In genomic region chr15:75625542-75626347, GRCh38 we compare ENCODE assay signal across 2 cellular contexts.
TF ChIP-seq lines count a peak whose summit lies in the region.

TSS of gene SNUPN (minus strand) at chr15:75625725. CDS start at chr15:75621051, 4,674 bp downstream.

TF ChIP-seq in A549, 52 proteins besides CTCF, POLR2A, EP300 and RAD21 (continued from another document):
- TF ChIP-seq PBX3 (IDR thresholded peaks at IDR 0.05) (no peak), HOXB13 (CRISPR knock-in tag; IDR thresholded peaks at IDR 0.05; ENCODE audit: low read depth) (peak; percentile 68; the same call in 1 of the 2 replicates), BHLHE40 (IDR thresholded peaks at IDR 0.05; ENCODE audit: low read depth, low read length) (peak; percentile 88), ESRRA (IDR thresholded peaks at IDR 0.05; ENCODE audit: borderline replicate concordance, low read length) (no peak), E2F6 (IDR thresholded peaks at IDR 0.05; ENCODE audit: borderline replicate concordance, low read depth) (peak; percentile 74), BCL3 (IDR thresholded peaks at IDR 0.05) (peak; percentile 89; the same call in 2 of the 3 replicates), EHF (CRISPR knock-in tag; IDR thresholded peaks at IDR 0.05) (peak; percentile 52; the same call in 1 of the 2 replicates), HOXB5 (CRISPR knock-in tag; IDR thresholded peaks at IDR 0.05) (no peak), PHF8 (IDR thresholded peaks at IDR 0.05; ENCODE audit: borderline replicate concordance, low read depth) (peak; percentile 65), USF2 (IDR thresholded peaks at IDR 0.05) (peak; percentile 15; the same call in 1 of the 2 replicates), HDAC2 (IDR thresholded peaks at IDR 0.05) (peak; percentile 13; the same call in 1 of the 2 replicates), POLR2AphosphoS2 (conservative IDR thresholded peaks at IDR 0.05; ENCODE audit: low read length) (no peak), FOSB (CRISPR knock-in tag; IDR thresholded peaks at IDR 0.05) (no peak), MYC (IDR thresholded peaks at IDR 0.05; ENCODE audit: borderline replicate concordance, low read length) (0 out of 2 replicates have a peak, but pooled peaks have one; percentile 40), RARB (CRISPR knock-in tag; IDR thresholded peaks at IDR 0.05) (no peak), NFE2L2 (conservative IDR thresholded peaks at IDR 0.05; ENCODE audit: low read length) (0 out of 2 replicates have a peak, but pooled peaks have one; percentile 33), MAZ (IDR thresholded peaks at IDR 0.05; ENCODE audit: borderline replicate concordance, low read depth, low read length) (peak; percentile 49; the same call in 1 of the 2 replicates), JUN (IDR thresholded peaks at IDR 0.05) (peak; percentile 78 to 87), ZFP36 (IDR thresholded peaks at IDR 0.05; ENCODE audit: borderline replicate concordance, partially characterized antibody) (no peak), MAX (IDR thresholded peaks at IDR 0.05) (peak; percentile 91)

TF ChIP-seq in WTC11, 78 proteins besides CTCF, POLR2A, EP300 and RAD21 (continued from another document and continues in another):
- TF ChIP-seq FOXP4 (CRISPR knock-in tag; IDR thresholded peaks at IDR 0.05) (peak; percentile 43; the same call in 1 of the 2 replicates), MAX (CRISPR knock-in tag; IDR thresholded peaks at IDR 0.05) (peak; percentile 59; the same call in 1 of the 2 replicates), AR (CRISPR knock-in tag; IDR thresholded peaks at IDR 0.05) (no peak), KAT7 (CRISPR knock-in tag; IDR thresholded peaks at IDR 0.05; ENCODE audit: borderline replicate concordance) (no peak), GTF2I (CRISPR knock-in tag; conservative IDR thresholded peaks at IDR 0.05) (no peak), ATF1 (CRISPR knock-in tag; IDR thresholded peaks at IDR 0.05) (no peak), NFYB (CRISPR knock-in tag; conservative IDR thresholded peaks at IDR 0.05; ENCODE audit: low read depth) (no peak), EMX1 (CRISPR knock-in tag; IDR thresholded peaks at IDR 0.05) (no peak), ETV6 (CRISPR knock-in tag; IDR thresholded peaks at IDR 0.05) (peak; percentile 100), ZNF138 (CRISPR knock-in tag; conservative IDR thresholded peaks at IDR 0.05) (no peak), FOXJ3 (CRISPR knock-in tag; IDR thresholded peaks at IDR 0.05; ENCODE audit: borderline replicate concordance) (no peak), IRF2 (CRISPR knock-in tag; IDR thresholded peaks at IDR 0.05; ENCODE audit: borderline replicate concordance, low read depth) (no peak), ZBTB21 (CRISPR knock-in tag; IDR thresholded peaks at IDR 0.05; ENCODE audit: borderline replicate concordance) (no peak), MXD4 (CRISPR knock-in tag; IDR thresholded peaks at IDR 0.05; ENCODE audit: borderline replicate concordance) (no peak), E2F1 (CRISPR knock-in tag; IDR thresholded peaks at IDR 0.05) (no peak), ARID4B (CRISPR knock-in tag; IDR thresholded peaks at IDR 0.05; ENCODE audit: borderline replicate concordance) (0 out of 2 replicates have a peak, but pooled peaks have one; percentile 79), HMGA2 (CRISPR knock-in tag; IDR thresholded peaks at IDR 0.05) (no peak), ESRRA (CRISPR knock-in tag; IDR thresholded peaks at IDR 0.05; ENCODE audit: borderline replicate concordance) (no peak), ZNF416 (CRISPR knock-in tag; IDR thresholded peaks at IDR 0.05) (no peak), SP1 (CRISPR knock-in tag; conservative IDR thresholded peaks at IDR 0.05) (peak; percentile 86), JUN (CRISPR knock-in tag; IDR thresholded peaks at IDR 0.05) (0 out of 2 replicates have a peak, but pooled peaks have one; percentile 39), NFE2L1 (CRISPR knock-in tag; IDR thresholded peaks at IDR 0.05) (no peak; the same call in 1 of the 2 replicates), NR1H2 (CRISPR knock-in tag; IDR thresholded peaks at IDR 0.05) (no peak), ZNF532 (CRISPR knock-in tag; IDR thresholded peaks at IDR 0.05; ENCODE audit: borderline replicate concordance) (no peak), IRF1 (CRISPR knock-in tag; IDR thresholded peaks at IDR 0.05) (no peak), GABPB1 (CRISPR knock-in tag; IDR thresholded peaks at IDR 0.05) (peak; percentile 53; the same call in 1 of the 2 replicates), SMAD3 (CRISPR knock-in tag; IDR thresholded peaks at IDR 0.05; ENCODE audit: borderline replicate concordance) (no peak), OVOL2 (CRISPR knock-in tag; IDR thresholded peaks at IDR 0.05; ENCODE audit: borderline replicate concordance) (no peak), HMGXB4 (CRISPR knock-in tag; IDR thresholded peaks at IDR 0.05) (peak; percentile 81; the same call in 1 of the 2 replicates)
